9 cellular contexts compared by ENCODE assay signal in the genomic region with DNA sequence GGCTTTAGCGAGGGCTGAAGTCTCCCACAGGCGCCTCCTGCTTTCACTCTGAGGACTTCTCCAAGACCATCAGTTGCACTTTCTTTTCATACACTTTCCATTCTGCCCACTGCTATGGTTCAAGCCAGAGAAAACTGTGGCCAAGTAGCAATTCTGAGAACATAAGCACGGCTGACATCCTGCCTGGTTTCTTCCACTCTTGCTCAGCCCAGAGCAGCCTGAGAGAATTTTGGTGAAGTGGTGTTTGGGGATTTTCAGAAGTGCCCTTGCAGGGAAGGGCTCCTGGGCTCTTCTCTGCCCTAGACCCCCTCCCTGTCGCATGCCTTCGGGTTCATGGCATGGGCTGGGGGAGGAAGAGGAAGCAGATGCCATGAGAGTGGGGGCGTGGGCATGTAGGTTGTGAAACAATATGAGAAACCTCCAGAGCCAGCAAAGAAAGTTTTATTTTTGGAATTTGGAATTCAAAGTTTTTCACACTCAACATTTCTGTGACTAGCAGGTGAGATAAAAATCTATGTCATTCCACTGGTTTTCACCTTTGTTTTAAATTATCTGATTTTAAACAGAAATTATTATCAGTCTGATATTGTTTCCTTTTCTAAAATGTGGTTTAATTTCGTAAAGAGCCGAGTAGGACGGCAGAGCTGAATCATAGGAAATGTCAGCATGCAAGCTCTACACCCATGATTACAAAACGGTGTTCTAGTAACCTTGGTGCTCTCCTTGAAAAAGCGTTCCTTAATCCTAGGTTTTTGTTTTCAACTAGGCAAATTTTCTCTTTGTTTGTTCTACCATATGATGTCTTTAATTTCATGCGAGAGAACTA. TPM values are rescaled to one million over a fixed set of nuclear protein-coding genes. Genes with fewer than 3 reads are reported as not detected.
DNase-seq lines count a peak whose midpoint lies in the region; ATAC-seq, FAIRE-seq and TF ChIP-seq lines count a peak whose summit lies in the region.
"Had no signal": no experiment of that assay in that cellular context is flagged by ENCODE, and none has a peak within 500 bp of the region (broad histone marks: within the 10 kb centered on the region; RNA-seq: fewer than 3 reads in every experiment).

No MANE protein-coding gene starts in this region.

- SMC1A ChIA-PET in GM12878 (lab: Charles Lee; ENCODE audit: uncharacterized antibody, unreplicated experiment) = interaction anchor here (1.3 kb wide), 1 partner anchor 33 kb away, joined by 3 read pairs; no protein-coding TSS in a partner anchor

- H3K27me3 ChIP-seq in GM12878 (replicated peaks in 1 of 2; ENCODE audit: control insufficient read depth in 2 of 2, insufficient read depth in 2 of 2, low read length in 1 of 2) = no peaks in the 10 kb centered on the region; a peak in 1 of 4 replicates
- H3K27me3 ChIP-seq in uterus = no peaks in the 10 kb centered on the region

- no peak for TF ChIP-seq EP300 in GM12878 (IDR thresholded peaks at IDR 0.05; ENCODE audit: borderline replicate concordance in 1 of 2, control insufficient read depth in 1 of 2, low read depth in 2 of 2, low read length in 2 of 2)

- POLR2A ChIA-PET in RWPE1 (lab: Yijun Ruan, JAX; ENCODE audit: low non-redundant PET) = no interaction called here
- POLR2A ChIA-PET in GM12878 (lab: Charles Lee) = no interaction called here
- POLR2A ChIA-PET in GM10248 (lab: Yijun Ruan, JAX) = no interaction called here

- BruUV-seq in GM12878 (replicated peaks; lab: Mats Ljungman, UMichigan) = no TSS peak

- no peak overlapping the region for H3K4me2 ChIP-seq in GM12878 (ENCODE audit: control insufficient read depth, insufficient read depth)

- H3K9me3 ChIP-seq in GM12878 (replicated peaks; ENCODE audit: control insufficient read depth, insufficient read depth, low read length) (peaks cover 2% of the 10 kb centered on the region; the same call in 1 of the 3 replicates), uterus (no peaks in the 10 kb centered on the region)

- TF ChIP-seq POLR2A in GM12878 (IDR thresholded peaks at IDR 0.05; ENCODE audit: low read depth, low read length) = no peak
- TF ChIP-seq POLR2A in uterus (IDR thresholded peaks at IDR 0.05) = no peak

- H3K9ac ChIP-seq in GM12878 (ENCODE audit: control insufficient read depth, insufficient read depth, low read length) = no peak overlapping the region

- H2AFZ ChIP-seq in GM12878 (ENCODE audit: control insufficient read depth, low read depth, low read length) = no peak overlapping the region

- ATAC-seq in GM12878 = peak; percentile 72
- ATAC-seq in HG03175 (IDR thresholded peaks at IDR 0.05; ENCODE audit: unreplicated experiment) = no peak
- ATAC-seq: left colon had no signal

- H4K20me1 ChIP-seq in GM12878 (ENCODE audit: control insufficient read depth, insufficient read depth) = no peaks in the 10 kb centered on the region

- no peak for FAIRE-seq in GM12878 (lab: Jason Lieb, UNC)

- intact Hi-C loops in GM12878 (cut with micrococcal nuclease; ENCODE audit: unreplicated experiment) = loop anchor here (5.0 kb wide), 1 partner anchor 44 kb away; no protein-coding TSS in a partner anchor
- intact Hi-C loops in uterus (cut with DNase I; ENCODE audit: low total_unique reads) = no loop called here

- TF ChIP-seq RAD21 in GM12878 (IDR thresholded peaks at IDR 0.05; ENCODE audit: insufficient read depth, low read depth, low read length) = no peak

- TF ChIP-seq CTCF in RWPE1 (conservative IDR thresholded peaks at IDR 0.05; ENCODE audit: low read depth) (no peak), GM12878 (IDR thresholded peaks at IDR 0.05 in 2 of 3, conservative IDR thresholded peaks at IDR 0.05 in 1 of 3; ENCODE audit: control insufficient read depth in 2 of 3, extremely low read depth in 1 of 3, insufficient read depth in 1 of 3, low read depth in 3 of 3, low read length in 3 of 3) (no peak), GM10248 (IDR thresholded peaks at IDR 0.05; ENCODE audit: control extremely low read depth, extremely low read depth, low read depth, missing control alignments) (no peak), uterus (IDR thresholded peaks at IDR 0.05) (no peak)

- CTCF ChIA-PET in RWPE1 (lab: Yijun Ruan, JAX) = interaction anchor here (0.6 kb wide), 1 partner anchor 523 kb away, joined by 3 read pairs; no protein-coding TSS in a partner anchor
- CTCF ChIA-PET in GM12878 (lab: Yijun Ruan, JAX) = no interaction called here
- CTCF ChIA-PET in GM10248 (lab: Yijun Ruan, JAX) = interaction anchor here (0.9 kb wide), 1 partner anchor 275 kb away, joined by 3 read pairs; no protein-coding TSS in a partner anchor

- RAD21 ChIA-PET in GM12878 (lab: Charles Lee; ENCODE audit: unreplicated experiment) = no interaction called here

- 19% methylated on average over 10 of the region's 12 CpGs for WGBS in GM12878 (ENCODE audit: insufficient coverage, insufficient replicate concordance, low lambda C conversion rate, missing lambda C conversion rate)

- DNase-seq in Ammon's horn (ENCODE audit: low spot score) (peak; percentile 62), RWPE1 (ENCODE audit: low spot score) (no peak), GM12878 (ENCODE audit: low read depth, low spot score) (no peak), putamen (ENCODE audit: low spot score) (peak; percentile 29), NCI-H2171 (lab: John Stamatoyannopoulos, UW) (no peak), GM10248 (ENCODE audit: extremely low spot score) (no peak), uterus (no peak)

- H3K36me3 ChIP-seq in GM12878 (ENCODE audit: control insufficient read depth in 2 of 2, insufficient read depth in 2 of 2, low read length in 1 of 2) (no peaks in the 10 kb centered on the region), uterus (no peaks in the 10 kb centered on the region)

- H3K4me3 ChIP-seq in GM12878 (no peak overlapping the region), uterus (no peak overlapping the region)

- in situ Hi-C loops in GM12878 (cut with MboI) = no loop called here

- H3K27ac ChIP-seq in RWPE1 (peak overlapping the region; percentile 73), GM12878 (ENCODE audit: control insufficient read depth, insufficient read depth) (no peak overlapping the region), uterus (no peak overlapping the region)

- H3K79me2 ChIP-seq in GM12878 (ENCODE audit: control insufficient read depth, insufficient read depth, low read length) = no peaks in the 10 kb centered on the region

- H3K4me1 ChIP-seq in GM12878 (ENCODE audit: control insufficient read depth, insufficient read depth, low read length) (no peaks in the 10 kb centered on the region), uterus (no peaks in the 10 kb centered on the region)

TF ChIP-seq in GM12878, 131 proteins besides CTCF, POLR2A, EP300 and RAD21:
- TF ChIP-seq NBN (IDR thresholded peaks at IDR 0.05) (no peak), ASH2L (IDR thresholded peaks at IDR 0.05; ENCODE audit: borderline replicate concordance, low read depth) (no peak), TBL1XR1 (IDR thresholded peaks at IDR 0.05; ENCODE audit: low read depth, low read length) (no peak), MYC (IDR thresholded peaks at IDR 0.05; ENCODE audit: insufficient read depth, insufficient read length, insufficient replicate concordance, low read length, severe bottlenecking) (no peak), LARP7 (IDR thresholded peaks at IDR 0.05) (no peak)
- TF ChIP-seq, protein P1, sequence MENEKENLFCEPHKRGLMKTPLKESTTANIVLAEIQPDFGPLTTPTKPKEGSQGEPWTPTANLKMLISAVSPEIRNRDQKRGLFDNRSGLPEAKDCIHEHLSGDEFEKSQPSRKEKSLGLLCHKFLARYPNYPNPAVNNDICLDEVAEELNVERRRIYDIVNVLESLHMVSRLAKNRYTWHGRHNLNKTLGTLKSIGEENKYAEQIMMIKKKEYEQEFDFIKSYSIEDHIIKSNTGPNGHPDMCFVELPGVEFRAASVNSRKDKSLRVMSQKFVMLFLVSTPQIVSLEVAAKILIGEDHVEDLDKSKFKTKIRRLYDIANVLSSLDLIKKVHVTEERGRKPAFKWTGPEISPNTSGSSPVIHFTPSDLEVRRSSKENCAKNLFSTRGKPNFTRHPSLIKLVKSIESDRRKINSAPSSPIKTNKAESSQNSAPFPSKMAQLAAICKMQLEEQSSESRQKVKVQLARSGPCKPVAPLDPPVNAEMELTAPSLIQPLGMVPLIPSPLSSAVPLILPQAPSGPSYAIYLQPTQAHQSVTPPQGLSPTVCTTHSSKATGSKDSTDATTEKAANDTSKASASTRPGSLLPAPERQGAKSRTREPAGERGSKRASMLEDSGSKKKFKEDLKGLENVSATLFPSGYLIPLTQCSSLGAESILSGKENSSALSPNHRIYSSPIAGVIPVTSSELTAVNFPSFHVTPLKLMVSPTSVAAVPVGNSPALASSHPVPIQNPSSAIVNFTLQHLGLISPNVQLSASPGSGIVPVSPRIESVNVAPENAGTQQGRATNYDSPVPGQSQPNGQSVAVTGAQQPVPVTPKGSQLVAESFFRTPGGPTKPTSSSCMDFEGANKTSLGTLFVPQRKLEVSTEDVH (IDR thresholded peaks at IDR 0.05; ENCODE audit: low read depth, partially characterized antibody) = no peak

RNA-seq across cellular contexts. Expression of a gene that starts 27.8 kb away (rescaled TPM):
- not detected in 2 replicates for total RNA-seq in GM12878 (2013; cell fraction: nucleolus; rRNA removed)
- total RNA-seq in GM12878 (2014; rRNA removed) = not detected in 2 replicates
- total RNA-seq in GM12878 (2014; rRNA removed; fragmentation: Illumina TruSeq; extraction: Trizol) = not detected in 2 replicates
- 0.11 and 0.15 TPM in 2 replicates for total RNA-seq in GM12878 (2021)
- not detected for polyA plus RNA-seq in GM12878 (2011; ENCODE audit: low read depth)
- 0.04 and 0.10 TPM in 2 replicates for polyA plus RNA-seq in GM12878 (2011; rRNA removed)
- 0.03 and 0.04 TPM in 2 replicates for polyA plus RNA-seq in GM12878 (2011; cell fraction: cytosol; rRNA removed)
- 0.09 TPM in 1 of 2 replicates, not detected in the other for polyA plus RNA-seq in GM12878 (2011; cell fraction: nucleus; rRNA removed)
- not detected in 2 replicates for polyA plus RNA-seq in GM12878 (2012)
- polyA plus RNA-seq in GM12878 (2014; fragmentation: Illumina TruSeq; extraction: Trizol) = not detected in 2 replicates
- polyA plus RNA-seq in GM12878 (2014; fragmentation: Nextera tagmentation; extraction: Ambion mirVana) = under 1 TPM in 1 of 2 experiments, not detected in 1; 0.29 TPM
- polyA plus RNA-seq in GM12878 (2014; rRNA removed) = not detected in 2 replicates
- polyA plus RNA-seq in GM12878 (2016; fragmentation: Nextera tagmentation; extraction: Ambion mirVana) = not detected
- 0.22 TPM in 1 of 2 replicates, not detected in the other for polyA minus RNA-seq in GM12878 (2011; rRNA and poly(A)+ RNA removed)
- not detected in 2 replicates for polyA minus RNA-seq in GM12878 (2011; cell fraction: cytosol; rRNA and poly(A)+ RNA removed)
- not detected in 2 replicates for polyA minus RNA-seq in GM12878 (2011; cell fraction: nucleus; rRNA and poly(A)+ RNA removed)
- total RNA-seq in uterus = 1 to 10 TPM in 3 of 4 donors, under 1 TPM in 1; 0.51 to 1.5 (median 1.1) TPM

Comparison
In these comparisons a context has a peak if more than half of its experiments do, and no peak if none do; other contexts are left out.
1. DNase-seq: peak in Ammon's horn (single experiment) and putamen (single experiment); none in RWPE1 (single experiment), GM12878 (single experiment), NCI-H2171 (single experiment), GM10248 (single experiment) and uterus (0 of 2).